In the genomic region with DNA sequence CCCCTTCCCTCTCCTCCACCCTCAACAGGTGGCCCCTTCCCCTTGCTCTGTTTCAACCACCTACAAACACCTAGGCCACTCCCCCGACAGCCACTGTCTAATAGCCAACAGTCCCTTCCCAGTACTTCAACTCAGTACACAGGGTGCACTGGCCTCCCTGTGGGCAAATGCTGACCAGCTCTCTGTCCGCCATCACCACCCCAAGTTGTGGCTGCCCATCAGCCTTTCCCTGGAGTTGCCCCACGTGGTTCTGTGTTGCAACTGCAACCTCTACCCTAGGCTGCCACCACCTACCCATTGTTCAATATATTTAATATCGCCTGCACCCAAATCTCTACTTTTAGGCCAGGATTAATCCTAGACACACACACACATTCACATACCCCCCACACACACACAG, we compare ENCODE assay signal across 21 cellular contexts.
A peak's percentile ranks its signal among the peaks of the same experiment; 100 is the strongest.
DNase-seq lines count a peak whose midpoint lies in the region; ATAC-seq and TF ChIP-seq lines count a peak whose summit lies in the region.
"Had no signal": no experiment of that assay in that cellular context is flagged by ENCODE, and none has a peak within 500 bp of the region (broad histone marks: within the 10 kb centered on the region; RNA-seq: fewer than 3 reads in every experiment).

No MANE protein-coding gene starts in this region.

- no peak for TF ChIP-seq POLR2A in IMR-90 (IDR thresholded peaks at IDR 0.05; ENCODE audit: low read depth, low read length)
- TF ChIP-seq POLR2A in gastrocnemius medialis (IDR thresholded peaks at IDR 0.05), result no peak

- no TSS peak for BruUV-seq in IMR-90 (replicated peaks; lab: Mats Ljungman, UMichigan)

- no peak overlapping the region for H3K9ac ChIP-seq in IMR-90 (ENCODE audit: low read depth, low read length)
- no peak overlapping the region for H3K9ac ChIP-seq in endodermal cell (ENCODE audit: extremely low read depth, low read length, poor library complexity, severe bottlenecking)

- H3K4me1 ChIP-seq in heart right ventricle, result peaks cover 0 to 36% (median 0%) of the 10 kb centered on the region in 9 donors
- peaks cover 3% of the 10 kb centered on the region; the same call in 1 of the 2 replicates for H3K4me1 ChIP-seq in IMR-90 (ENCODE audit: control insufficient read depth, insufficient read depth, low read length)
- peaks cover 6% of the 10 kb centered on the region for H3K4me1 ChIP-seq in endodermal cell (ENCODE audit: control insufficient read depth, insufficient read depth, low read length)
- peaks cover 0 to 41% of the 10 kb centered on the region in 2 donors for H3K4me1 ChIP-seq in gastrocnemius medialis
- H3K4me1 ChIP-seq: testis, uterus had no signal

- H3K9me3 ChIP-seq in heart right ventricle, result no peaks in the 10 kb centered on the region
- H3K9me3 ChIP-seq in IMR-90 (ENCODE audit: control insufficient read depth, insufficient read depth, low read length), result no peaks in the 10 kb centered on the region
- no peaks in the 10 kb centered on the region for H3K9me3 ChIP-seq in endodermal cell (ENCODE audit: control insufficient read depth, low read length)
- H3K9me3 ChIP-seq in gastrocnemius medialis, result no peaks in the 10 kb centered on the region
- H3K9me3 ChIP-seq: colonic mucosa, testis, uterus had no signal

- CTCF ChIA-PET in IMR-90 (lab: Yijun Ruan, JAX), result interaction anchor here (1.1 kb wide), 1 partner anchor 36 kb away, joined by 4 read pairs; no protein-coding TSS in a partner anchor

- no peak overlapping the region for H3K56ac ChIP-seq in IMR-90 (ENCODE audit: extremely low read depth, insufficient read depth, low read length)

- ATAC-seq in heart right ventricle (peak in 1 of 8 donors; percentile 31), left ventricle myocardium superior (no peak), IMR-90 (ENCODE audit: low read depth) (no peak), gastrocnemius medialis (no peak), HG03139 (IDR thresholded peaks at IDR 0.05; ENCODE audit: unreplicated experiment) (no peak)
- ATAC-seq: activated naive CD4-positive, alpha-beta T cell treated with anti-CD3 and anti-CD28 coated beads, Interleukin-2, amount 50 U/mL, for 72 hours had no signal

- TF ChIP-seq RAD21 in IMR-90 (IDR thresholded peaks at IDR 0.05; ENCODE audit: low read length), result no peak

- dilution Hi-C loops in IMR-90 (cut with HindIII; ENCODE audit: low sequenced_read_pairs, unreplicated experiment), result no loop called here

- H3K9me3 Mint-ChIP-seq in endodermal cell (no peaks in the 10 kb centered on the region), CD14-positive monocyte (no peaks in the 10 kb centered on the region)
- H3K9me3 Mint-ChIP-seq: activated naive CD4-positive, alpha-beta T cell treated with anti-CD3 and anti-CD28 coated beads, Interleukin-2, amount 50 U/mL, for 72 hours; activated T-helper 2 cell treated with anti-CD3 and anti-CD28 coated beads, Interferon-gamma antibody, Interleukin-2, Interleukin-4, amounts not matched to agents 10 μg/mL and 5 μg/mL and 100 μg/mL, durations not matched to agents 14 hours and 24 hours and 36 hours; stimulated activated naive B cell treated with anti-CD40 and anti-IgM and Interleukin-4, amounts not matched to agents 10 μg/mL and 1 μg/mL and 100 μg/mL, for 72 hours had no signal

- peak overlapping the region in 7 of 10 donors; percentile 6 to 65 (median 36) for H3K27ac ChIP-seq in heart right ventricle
- no peak overlapping the region for H3K27ac ChIP-seq in IMR-90 (ENCODE audit: insufficient read depth, low read length)
- no peak overlapping the region for H3K27ac ChIP-seq in endodermal cell (ENCODE audit: low read depth, low read length)
- H3K27ac ChIP-seq in gastrocnemius medialis, result peak overlapping the region; percentile 33 to 61 (median 56)
- H3K27ac ChIP-seq: testis, uterus had no signal

- no peak overlapping the region for H2BK20ac ChIP-seq in IMR-90 (ENCODE audit: low read depth, low read length)

- H3K4me1 Mint-ChIP-seq in endodermal cell, result peaks cover 21% of the 10 kb centered on the region
- peaks cover 8% of the 10 kb centered on the region for H3K4me1 Mint-ChIP-seq in CD14-positive monocyte

- no peak overlapping the region for H3K27ac Mint-ChIP-seq in endodermal cell
- H3K27ac Mint-ChIP-seq in CD14-positive monocyte, result peak overlapping the region in 2 of 7 donors; percentile 3 to 41
- H3K27ac Mint-ChIP-seq: activated naive CD4-positive, alpha-beta T cell treated with anti-CD3 and anti-CD28 coated beads, Interleukin-2, amount 50 U/mL, for 72 hours; activated T-helper 2 cell treated with anti-CD3 and anti-CD28 coated beads, Interferon-gamma antibody, Interleukin-2, Interleukin-4, amounts not matched to agents 10 μg/mL and 5 μg/mL and 100 μg/mL, durations not matched to agents 14 hours and 24 hours and 36 hours; stimulated activated naive B cell treated with anti-CD40 and anti-IgM and Interleukin-4, amounts not matched to agents 10 μg/mL and 1 μg/mL and 100 μg/mL, for 72 hours had no signal

- H3K36me3 ChIP-seq in heart right ventricle, result no peaks in the 10 kb centered on the region
- no peaks in the 10 kb centered on the region for H3K36me3 ChIP-seq in IMR-90 (ENCODE audit: control insufficient read depth, insufficient read depth, low read length)
- no peaks in the 10 kb centered on the region for H3K36me3 ChIP-seq in endodermal cell (ENCODE audit: control insufficient read depth, insufficient read depth, low read length)
- no peaks in the 10 kb centered on the region for H3K36me3 ChIP-seq in gastrocnemius medialis
- H3K36me3 ChIP-seq: colonic mucosa, uterus had no signal

- no peak overlapping the region for H3K4me3 ChIP-seq in heart right ventricle
- no peak overlapping the region for H3K4me3 ChIP-seq in IMR-90 (ENCODE audit: insufficient read depth, low read depth, low read length)
- H3K4me3 ChIP-seq in endodermal cell (ENCODE audit: low read length), result no peak overlapping the region
- H3K4me3 ChIP-seq in gastrocnemius medialis, result no peak overlapping the region
- H3K4me3 ChIP-seq: colonic mucosa, testis, uterus had no signal

- H3K9me1 ChIP-seq in IMR-90 (ENCODE audit: insufficient read depth, low read length), result no peaks in the 10 kb centered on the region

- no peak overlapping the region for H2BK15ac ChIP-seq in IMR-90 (ENCODE audit: low read depth, low read length)

- no peak overlapping the region for H3K4ac ChIP-seq in IMR-90 (ENCODE audit: low read depth, low read length)

- in situ Hi-C loops in IMR-90 (cut with MboI; ENCODE audit: low sequenced_read_pairs), result no loop called here
- in situ Hi-C loops in gastrocnemius medialis (cut with MboI; ENCODE audit: low sequenced_read_pairs in 4 of 4), result no loop called here

- H3K4me2 ChIP-seq in IMR-90 (ENCODE audit: low read depth, low read length), result no peak overlapping the region

- H4K91ac ChIP-seq in IMR-90 (ENCODE audit: insufficient read depth, low read depth, low read length), result no peak overlapping the region

- H3K79me1 ChIP-seq in IMR-90 (ENCODE audit: low read depth in 1 of 2, low read length in 2 of 2), result no peaks in the 10 kb centered on the region

- no peak overlapping the region for H2AK9ac ChIP-seq in IMR-90 (replicated peaks; ENCODE audit: low read depth, low read length, poor library complexity)

- H3K27me3 Mint-ChIP-seq in endodermal cell (ENCODE audit: insufficient read depth) (no peaks in the 10 kb centered on the region), CD14-positive monocyte (ENCODE audit: low read depth in 3 of 3) (peaks cover 1 to 3% (median 2%) of the 10 kb centered on the region in 3 donors)

- no peak overlapping the region for H2BK120ac ChIP-seq in IMR-90 (ENCODE audit: low read depth, low read length)

- no peak overlapping the region for H4K5ac ChIP-seq in IMR-90 (ENCODE audit: low read depth, low read length)

- H3K14ac ChIP-seq in IMR-90 (replicated peaks; ENCODE audit: low read depth, low read length), result no peak overlapping the region

- no peak overlapping the region for H4K8ac ChIP-seq in IMR-90 (ENCODE audit: low read depth in 2 of 2, low read length in 2 of 2)

- intact Hi-C loops in heart right ventricle (cut with DNase I), result loop anchor here in 5 of 10 donors (10.0 kb wide), 3 partner anchors 375 to 405 kb away; partner anchors contain the start of gene FN1 (in 2 of the 5)
- intact Hi-C loops in left ventricle myocardium superior (cut with micrococcal nuclease), result no loop called here
- intact Hi-C loops in IMR-90 (cut with micrococcal nuclease), result no loop called here
- intact Hi-C loops in gastrocnemius medialis (cut with DNase I; ENCODE audit: low total_unique reads), result no loop called here
- intact Hi-C loops in CD14-positive monocyte (cut with micrococcal nuclease), result loop anchor here (5.0 to 10.0 kb wide), 2 partner anchors 48 to 65 kb away; no protein-coding TSS in a partner anchor

- no peak overlapping the region for H3K23ac ChIP-seq in IMR-90 (ENCODE audit: low read depth, low read length)

- H2AFZ ChIP-seq in IMR-90 (replicated peaks; ENCODE audit: low read length, poor library complexity), result no peak overlapping the region

- no peaks in the 10 kb centered on the region for H4K20me1 ChIP-seq in IMR-90 (ENCODE audit: insufficient read depth, low read length)

- no peaks in the 10 kb centered on the region for H3K27me3 ChIP-seq in heart right ventricle
- no peaks in the 10 kb centered on the region for H3K27me3 ChIP-seq in IMR-90 (ENCODE audit: control insufficient read depth, insufficient read depth, low read length)
- H3K27me3 ChIP-seq in endodermal cell (ENCODE audit: control insufficient read depth, insufficient read depth, low read length, poor library complexity, severe bottlenecking), result no peaks in the 10 kb centered on the region
- H3K27me3 ChIP-seq in gastrocnemius medialis, result no peaks in the 10 kb centered on the region
- H3K27me3 ChIP-seq: colonic mucosa, testis, uterus had no signal

- POLR2A ChIA-PET in IMR-90 (lab: Charles Lee; ENCODE audit: unreplicated experiment), result no interaction called here

- no peak overlapping the region for H2BK5ac ChIP-seq in IMR-90 (ENCODE audit: low read depth, low read length, poor library complexity, severe bottlenecking)

- peak overlapping the region; percentile 35; the same call in 1 of the 2 replicates for H2AK5ac ChIP-seq in IMR-90 (ENCODE audit: low read depth, low read length)

- H3K4me3 Mint-ChIP-seq in endodermal cell (no peak overlapping the region), CD14-positive monocyte (no peak overlapping the region)
- H3K4me3 Mint-ChIP-seq: stimulated activated naive B cell treated with anti-CD40 and anti-IgM and Interleukin-4, amounts not matched to agents 10 μg/mL and 1 μg/mL and 100 μg/mL, for 72 hours had no signal

- H3K18ac ChIP-seq in IMR-90 (ENCODE audit: low read depth, low read length), result no peak overlapping the region

- WGBS in heart right ventricle, 2 donors, result 89 to 91% methylated on average over 4 of the region's 4 CpGs
- WGBS in IMR-90 (ENCODE audit: extremely low coverage in 2 of 2, insufficient read length in 1 of 2), 2 experiments, result 100% methylated on average over 1 of the region's 4 CpGs; no CpG with 5 or more reads in 1 of the 2 experiments
- WGBS in endodermal cell (ENCODE audit: insufficient coverage in 1 of 2, insufficient read length in 1 of 2), 2 experiments, result 90 to 92% methylated on average over 2 to 4 of the region's 4 CpGs

- no peaks in the 10 kb centered on the region for H3K36me3 Mint-ChIP-seq in endodermal cell (ENCODE audit: low read depth)
- H3K36me3 Mint-ChIP-seq in CD14-positive monocyte, result no peaks in the 10 kb centered on the region
- H3K36me3 Mint-ChIP-seq: activated naive CD4-positive, alpha-beta T cell treated with anti-CD3 and anti-CD28 coated beads, Interleukin-2, amount 50 U/mL, for 72 hours; stimulated activated naive B cell treated with anti-CD40 and anti-IgM and Interleukin-4, amounts not matched to agents 10 μg/mL and 1 μg/mL and 100 μg/mL, for 72 hours had no signal

- DNase-seq in heart right ventricle (no peak), left ventricle myocardium superior (no peak), IMR-90 (no peak), endodermal cell (peak; percentile 69), gastrocnemius medialis (no peak), CD14-positive monocyte (ENCODE audit: low spot score) (no peak), nucleus accumbens (lab: John Stamatoyannopoulos, UW) (no peak)
- DNase-seq: activated CD4-positive, alpha-beta T cell treated with anti-CD3 and anti-CD28 coated beads, Interleukin-2, amount 50 U/mL, for 48 hours; anterior cingulate cortex; colonic mucosa; NCI-H1694 treated with DMSO at 0.1 percent for 48 hours; NCI-H2171 treated with DMSO at 0.1 percent for 48 hours; NCI-H526 treated with DMSO at 0.1 percent for 48 hours; stimulated activated CD4-positive, alpha-beta T cell treated with anti-CD3 and anti-CD28 coated beads, Interleukin-4, amount 100 ng/mL, for 1 hour; stimulated activated naive B cell treated with anti-CD40 and anti-IgM and Interleukin-4, amounts not matched to agents 10 μg/mL and 1 μg/mL and 100 μg/mL, for 72 hours; T1000; testis; uterus had no signal

- TF ChIP-seq CTCF in heart right ventricle (IDR thresholded peaks at IDR 0.05) (no peak), IMR-90 (conservative IDR thresholded peaks at IDR 0.05; ENCODE audit: low read depth, low read length) (no peak), endodermal cell (conservative IDR thresholded peaks at IDR 0.05) (peak; percentile 62), gastrocnemius medialis (IDR thresholded peaks at IDR 0.05 in 4 of 5, conservative IDR thresholded peaks at IDR 0.05 in 1 of 5) (no peak), CD14-positive monocyte (IDR thresholded peaks at IDR 0.05) (no peak)

Comparison
In these comparisons a context has a peak if more than half of its experiments do, and no peak if none do; other contexts are left out.
1. H3K27ac ChIP-seq: peak in heart right ventricle (7 of 10) and gastrocnemius medialis (4 of 4); none in IMR-90 (single experiment) and endodermal cell (single experiment).
2. intact Hi-C loops: an anchor here in CD14-positive monocyte (5.0 to 10.0 kb wide); none called in left ventricle myocardium superior, IMR-90 and gastrocnemius medialis.